15 cellular contexts compared by ENCODE assay signal in the genomic region with DNA sequence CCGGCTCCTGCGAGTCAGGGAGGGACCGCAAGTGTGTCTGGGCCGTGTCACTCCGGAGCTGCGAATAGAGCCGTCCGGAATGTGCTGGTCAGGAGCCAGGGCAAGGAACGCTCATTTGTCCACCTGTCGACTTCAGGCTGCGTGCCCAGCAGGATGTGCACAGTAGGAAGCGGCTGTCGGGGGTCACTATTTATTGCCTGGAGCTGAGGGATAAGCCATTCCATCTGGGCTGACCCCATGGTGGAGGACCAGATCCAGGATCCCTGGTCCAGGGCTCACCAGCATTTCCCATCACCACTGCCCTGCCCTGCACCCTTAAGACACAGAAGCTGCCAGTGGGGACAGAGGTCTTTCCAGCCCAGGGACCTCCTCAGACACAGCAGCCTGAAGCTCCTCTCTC. TPM values are rescaled to one million over a fixed set of nuclear protein-coding genes. Genes with fewer than 3 reads are reported as not detected.
DNase-seq lines count a peak whose midpoint lies in the region; FAIRE-seq and TF ChIP-seq lines count a peak whose summit lies in the region.
"Had no signal": no experiment of that assay in that cellular context is flagged by ENCODE, and none has a peak within 500 bp of the region (broad histone marks: within the 10 kb centered on the region; RNA-seq: fewer than 3 reads in every experiment).

No MANE protein-coding gene starts in this region.

- no peak overlapping the region for H3K4me3 ChIP-seq in esophagus muscularis mucosa
- no peak overlapping the region for H3K4me3 ChIP-seq in rectal smooth muscle tissue (ENCODE audit: low read length)
- no peak overlapping the region for H3K4me3 ChIP-seq in Karpas-422 (ENCODE audit: low read length)
- H3K4me3 ChIP-seq: left lung, smooth muscle cell had no signal

- no peak overlapping the region for H3K4me2 ChIP-seq in Karpas-422 (ENCODE audit: low read depth, low read length, poor library complexity, severe bottlenecking)
- H3K4me2 ChIP-seq: smooth muscle cell had no signal

- no peak for TF ChIP-seq POLR2A in esophagus muscularis mucosa (IDR thresholded peaks at IDR 0.05; ENCODE audit: low read depth)

- H3K27ac ChIP-seq in esophagus muscularis mucosa (replicated peaks in 1 of 4) = peak overlapping the region; percentile 35 to 67 (median 50)
- peak overlapping the region; percentile 97 for H3K27ac ChIP-seq in rectal smooth muscle tissue (ENCODE audit: low read depth, low read length)
- no peak overlapping the region for H3K27ac ChIP-seq in Karpas-422 (ENCODE audit: low read length)
- H3K27ac ChIP-seq: brain microvascular endothelial cell, left lung had no signal

- no peaks in the 10 kb centered on the region for H3K79me2 ChIP-seq in Karpas-422 (ENCODE audit: low read length)

- H3K36me3 ChIP-seq in esophagus muscularis mucosa (no peaks in the 10 kb centered on the region), rectal smooth muscle tissue (ENCODE audit: control insufficient read depth, insufficient read depth, low read length) (no peaks in the 10 kb centered on the region), Karpas-422 (ENCODE audit: insufficient read depth, low read length) (no peaks in the 10 kb centered on the region)
- H3K36me3 ChIP-seq: brain microvascular endothelial cell, left lung had no signal

- H3K4me1 ChIP-seq in esophagus muscularis mucosa (peaks cover 0 to 23% (median 21%) of the 10 kb centered on the region in 4 donors), rectal smooth muscle tissue (ENCODE audit: control insufficient read depth, insufficient read depth, low read length) (peaks cover 50% of the 10 kb centered on the region), Karpas-422 (ENCODE audit: low read length) (no peaks in the 10 kb centered on the region)

- H3K27me3 ChIP-seq in esophagus muscularis mucosa = peaks cover 0 to 56% (median 0%) of the 10 kb centered on the region in 4 donors
- H3K27me3 ChIP-seq in rectal smooth muscle tissue (ENCODE audit: control insufficient read depth, insufficient read depth, low read length) = no peaks in the 10 kb centered on the region
- H3K27me3 ChIP-seq in Karpas-422 (ENCODE audit: low read length) = no peaks in the 10 kb centered on the region

- no peak overlapping the region for H2AFZ ChIP-seq in Karpas-422 (ENCODE audit: low read length)

- H4K20me1 ChIP-seq in Karpas-422 (ENCODE audit: insufficient read depth, low read depth, low read length) = 0 out of 2 replicates have a peak, but pooled peaks cover 3% of the 10 kb centered on the region

- intact Hi-C loops in esophagus muscularis mucosa (cut with DNase I) = no loop called here

- DNase-seq in HTR-8/SVneo (ENCODE audit: insufficient read length, low spot score) = peak; percentile 83
- DNase-seq in esophagus muscularis mucosa (ENCODE audit: extremely low spot score) = no peak
- no peak for DNase-seq in Karpas-422
- DNase-seq in activated T-cell treated with anti-CD3 and anti-CD28 coated beads for 4 hours = no peak
- DNase-seq in D721Med (ENCODE audit: insufficient read length, low spot score) = no peak
- DNase-seq in foreskin melanocyte = no peak
- DNase-seq: activated CD4-positive, alpha-beta T cell treated with anti-CD3 and anti-CD28 coated beads, Interleukin-2, amount 10 ng/mL, durations not matched to agents 7 days and 5 days; brain microvascular endothelial cell; CD4-positive, CD25-positive, alpha-beta regulatory T cell had no signal

- TF ChIP-seq CTCF in esophagus muscularis mucosa (IDR thresholded peaks at IDR 0.05) = no peak
- no peak for TF ChIP-seq CTCF in D721Med (IDR thresholded peaks at IDR 0.05; ENCODE audit: insufficient read depth, missing control alignments)

- no peaks in the 10 kb centered on the region for H3K9me2 ChIP-seq in Karpas-422 (replicated peaks; ENCODE audit: insufficient read depth, low read length)

- peaks cover 0 to 15% (median 9%) of the 10 kb centered on the region in 4 donors for H3K9me3 ChIP-seq in esophagus muscularis mucosa
- no peaks in the 10 kb centered on the region; the same call in 1 of the 2 replicates for H3K9me3 ChIP-seq in Karpas-422 (ENCODE audit: low read length)

- 20% methylated on average over 12 of the region's 13 CpGs for WGBS in esophagus muscularis mucosa

- no peak for TF ChIP-seq EP300 in esophagus muscularis mucosa (IDR thresholded peaks at IDR 0.05)

- peak; percentile 92 for FAIRE-seq in HTR-8/SVneo (lab: Jason Lieb, UNC)
- FAIRE-seq in D721Med (lab: Jason Lieb, UNC) = no peak
- FAIRE-seq: G401.6 had no signal

- H3K9ac ChIP-seq in rectal smooth muscle tissue (ENCODE audit: low read length) = no peak overlapping the region
- no peak overlapping the region for H3K9ac ChIP-seq in Karpas-422 (ENCODE audit: low read length)

TF ChIP-seq in PFSK-1, 5 proteins besides CTCF, POLR2A, EP300 and RAD21:
- TF ChIP-seq FOXP2 (optimal IDR thresholded peaks at IDR 0.05; ENCODE audit: borderline replicate concordance, extremely low read depth, extremely low read length, insufficient read depth) (peak; percentile 14), TAF1 (IDR thresholded peaks at IDR 0.05; ENCODE audit: borderline replicate concordance, insufficient read depth, low read length) (no peak)
TF ChIP-seq in PFSK-1: peak in this region for 1.

RNA-seq across cellular contexts. Expression of gene NTSR1, which starts 14.7 kb away (rescaled TPM):
- 0.13 TPM for polyA plus RNA-seq in PFSK-1 (2012; ENCODE audit: insufficient read length, low read depth)
- 1 to 10 TPM in 1 of 4 donors, under 1 TPM in 3; 0.42 to 1.6 (median 0.80) TPM for total RNA-seq in esophagus muscularis mucosa
- not detected in 2 replicates for total RNA-seq in Karpas-422 (2014; rRNA removed; shearing (Covaris generic); ENCODE audit: low replicate concordance)
- total RNA-seq: activated T-helper 2 cell treated with anti-CD3 and anti-CD28 coated beads, Interferon-gamma antibody, Interleukin-2, Interleukin-4, amounts not matched to agents 10 μg/mL and 5 μg/mL and 100 μg/mL, durations not matched to agents 14 hours and 24 hours and 36 hours had no signal
- polyA plus RNA-seq: smooth muscle cell had no signal
